Comparison of ENCODE assay signal across 17 cellular contexts in the genomic region with DNA sequence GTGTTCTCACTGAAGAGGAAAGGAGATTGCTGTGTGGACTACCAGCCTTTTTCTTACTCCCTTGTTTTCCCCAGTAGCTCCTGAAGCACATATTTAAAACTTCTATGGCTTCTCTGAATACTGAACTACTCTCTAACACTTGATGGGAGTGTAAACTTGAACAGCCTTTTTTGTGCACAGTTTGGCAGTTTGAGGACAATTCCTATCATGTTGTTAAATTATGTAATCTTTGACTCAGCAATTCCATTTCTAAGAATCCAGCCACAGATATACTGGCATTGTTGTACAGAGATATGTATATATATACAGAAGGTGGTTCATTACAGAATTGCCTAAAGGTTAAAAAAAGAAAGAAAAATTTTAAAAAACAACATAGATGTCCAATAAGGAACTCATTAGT.
"Had no signal": no experiment of that assay in that cellular context is flagged by ENCODE, and none has a peak within 500 bp of the region (broad histone marks: within the 10 kb centered on the region; RNA-seq: fewer than 3 reads in every experiment).

No MANE protein-coding gene starts in this region.

- DNase-seq: activated CD4-positive, alpha-beta T cell treated with anti-CD3 and anti-CD28 coated beads, Interleukin-2, amount 10 ng/mL, durations not matched to agents 24 days and 14 days; activated CD4-positive, CD25-positive, alpha-beta regulatory T cell; activated CD8-positive, alpha-beta memory T cell treated with anti-CD3 and anti-CD28 coated beads, Interleukin-2, amount 50 U/mL, for 4 hours; activated CD8-positive, alpha-beta T cell treated with anti-CD3 and anti-CD28 coated beads, Interleukin-2, amount 10 ng/mL, durations not matched to agents 7 days and 5 days; activated gamma-delta T cell treated with Interleukin-2 at 50 U/mL for 16 hours; amygdala; effector memory CD4-positive, alpha-beta T cell; mammary epithelial cell; mucosa of descending colon; naive thymus-derived CD8-positive, alpha-beta T cell; stimulated activated CD4-positive, alpha-beta T cell treated with anti-CD3 and anti-CD28 coated beads, Interleukin-1b, Interleukin-23, amount 100 ng/mL, for 48 hours; stimulated activated naive CD8-positive, alpha-beta T cell treated with anti-CD3 and anti-CD28 coated beads, Interleukin-15, amount 100 ng/mL, for 72 hours; T-helper 2 cell; testis; upper lobe of left lung had no signal

- H3K9ac ChIP-seq: parathyroid adenoma had no signal

- H3K36me3 ChIP-seq: upper lobe of left lung had no signal

- H3K27me3 ChIP-seq: testis, upper lobe of left lung had no signal

- H3K79me2 ChIP-seq: parathyroid adenoma had no signal

- H3K4me1 ChIP-seq: testis had no signal

- H3K4me3 ChIP-seq: mucosa of descending colon, testis, upper lobe of left lung had no signal

- H3K27ac ChIP-seq: parathyroid adenoma, testis, upper lobe of left lung had no signal

- H3K9me3 ChIP-seq: mucosa of descending colon, testis, upper lobe of left lung had no signal

- H2AFZ ChIP-seq: parathyroid adenoma had no signal

- ATAC-seq: activated CD8-positive, alpha-beta T cell treated with anti-CD3 and anti-CD28 coated beads, Interleukin-2, amount 10 ng/mL, durations not matched to agents 7 days and 5 days; left lobe of liver; mucosa of descending colon; naive thymus-derived CD8-positive, alpha-beta T cell; stimulated activated naive CD8-positive, alpha-beta T cell treated with anti-CD3 and anti-CD28 coated beads, Interleukin-15, amount 100 ng/mL, for 72 hours had no signal
